11 cellular contexts compared by ENCODE assay signal in genomic region chr9:133122605-133122934, GRCh38. TPM values are rescaled to one million over a fixed set of nuclear protein-coding genes. Genes with fewer than 3 reads are reported as not detected.
A peak's percentile ranks its signal among the peaks of the same experiment; 100 is the strongest.
DNase-seq lines count a peak whose midpoint lies in the region; ATAC-seq, FAIRE-seq and TF ChIP-seq lines count a peak whose summit lies in the region.
"Had no signal": no experiment of that assay in that cellular context is flagged by ENCODE, and none has a peak within 500 bp of the region (broad histone marks: within the 10 kb centered on the region; RNA-seq: fewer than 3 reads in every experiment).

No MANE protein-coding gene starts in this region.

- DNase-seq in Karpas-422 (no peak), small intestine (no peak), kidney tubule cell (ENCODE audit: low spot score) (no peak), iPS-NIHi11 (ENCODE audit: low spot score) (no peak)
- DNase-seq: NCI-H146, T-helper 9 cell had no signal

- no peak for TF ChIP-seq CTCF in liver (IDR thresholded peaks at IDR 0.05; ENCODE audit: low read depth, low read length, missing input control)

- H3K9me3 ChIP-seq in Karpas-422 (ENCODE audit: low read length) = no peaks in the 10 kb centered on the region
- H3K9me3 ChIP-seq in liver (ENCODE audit: control insufficient read depth in 4 of 4, low read length in 3 of 4) = no peaks in the 10 kb centered on the region
- no peaks in the 10 kb centered on the region for H3K9me3 ChIP-seq in small intestine (ENCODE audit: control insufficient read depth, low read depth)
- H3K9me3 ChIP-seq: mucosa of descending colon had no signal

- H2AFZ ChIP-seq in Karpas-422 (ENCODE audit: low read length) = no peak overlapping the region

- H3K4me3 Mint-ChIP-seq in activated T-helper 17 cell treated with anti-CD3 and anti-CD28 coated beads, Interleukin-2, amount 50 U/mL, for 72 hours = peak overlapping the region; percentile 76

- no peak for ATAC-seq in activated T-helper 17 cell treated with anti-CD3 and anti-CD28 coated beads, Interleukin-2, amount 50 U/mL, for 72 hours (replicated peaks)
- ATAC-seq in GM21423 (IDR thresholded peaks at IDR 0.05; ENCODE audit: unreplicated experiment) = no peak
- ATAC-seq in GM21619 (IDR thresholded peaks at IDR 0.05; ENCODE audit: unreplicated experiment) = no peak

- peaks cover 66% of the 10 kb centered on the region for H4K20me1 ChIP-seq in Karpas-422 (ENCODE audit: insufficient read depth, low read depth, low read length)

- FAIRE-seq in small intestine (lab: Jason Lieb, UNC) = no peak

- H3K9me3 Mint-ChIP-seq in activated T-helper 17 cell treated with anti-CD3 and anti-CD28 coated beads, Interleukin-2, amount 50 U/mL, for 72 hours = no peaks in the 10 kb centered on the region

- peak overlapping the region; percentile 91 for H3K27ac Mint-ChIP-seq in activated T-helper 17 cell treated with anti-CD3 and anti-CD28 coated beads, Interleukin-2, amount 50 U/mL, for 72 hours

- H3K4me1 Mint-ChIP-seq in activated T-helper 17 cell treated with anti-CD3 and anti-CD28 coated beads, Interleukin-2, amount 50 U/mL, for 72 hours = peaks cover 31% of the 10 kb centered on the region

- peak overlapping the region; percentile 72 for H3K4me2 ChIP-seq in Karpas-422 (ENCODE audit: low read depth, low read length, poor library complexity, severe bottlenecking)

- no peaks in the 10 kb centered on the region for H3K9me2 ChIP-seq in Karpas-422 (replicated peaks; ENCODE audit: insufficient read depth, low read length)

- peaks cover 73% of the 10 kb centered on the region for H3K4me1 ChIP-seq in Karpas-422 (ENCODE audit: low read length)
- H3K4me1 ChIP-seq in liver (ENCODE audit: control insufficient read depth in 4 of 4, insufficient read depth in 4 of 4, low read length in 3 of 4) = peaks cover 15 to 60% (median 46%) of the 10 kb centered on the region in 4 donors
- peaks cover 15 to 18% of the 10 kb centered on the region in 2 donors for H3K4me1 ChIP-seq in small intestine (ENCODE audit: control insufficient read depth in 2 of 2, insufficient read depth in 1 of 2, low read depth in 1 of 2, low read length in 1 of 2)

- H3K36me3 ChIP-seq in Karpas-422 (ENCODE audit: insufficient read depth, low read length) (no peaks in the 10 kb centered on the region), liver (ENCODE audit: control insufficient read depth in 4 of 4, insufficient read depth in 3 of 4, low read depth in 1 of 4, low read length in 3 of 4) (no peaks in the 10 kb centered on the region), small intestine (ENCODE audit: control insufficient read depth in 2 of 2, insufficient read depth in 2 of 2, low read length in 2 of 2) (no peaks in the 10 kb centered on the region)

- TF ChIP-seq RAD21 in liver (IDR thresholded peaks at IDR 0.05) = no peak

- H3K36me3 Mint-ChIP-seq in activated T-helper 17 cell treated with anti-CD3 and anti-CD28 coated beads, Interleukin-2, amount 50 U/mL, for 72 hours (ENCODE audit: low read depth) = peaks cover 63% of the 10 kb centered on the region

- no peaks in the 10 kb centered on the region for H3K27me3 ChIP-seq in Karpas-422 (ENCODE audit: low read length)
- H3K27me3 ChIP-seq in liver (ENCODE audit: control insufficient read depth in 4 of 4, insufficient read depth in 4 of 4, low read length in 3 of 4) = no peaks in the 10 kb centered on the region
- no peaks in the 10 kb centered on the region for H3K27me3 ChIP-seq in small intestine (ENCODE audit: control insufficient read depth in 2 of 2, insufficient read depth in 2 of 2, low read length in 2 of 2)

- no peaks in the 10 kb centered on the region for H3K27me3 Mint-ChIP-seq in activated T-helper 17 cell treated with anti-CD3 and anti-CD28 coated beads, Interleukin-2, amount 50 U/mL, for 72 hours

- no peak overlapping the region for H3K9ac ChIP-seq in Karpas-422 (ENCODE audit: low read length)
- H3K9ac ChIP-seq in liver (ENCODE audit: low read depth in 1 of 2, low read length in 2 of 2) = no peak overlapping the region

- peaks cover 66% of the 10 kb centered on the region for H3K79me2 ChIP-seq in Karpas-422 (ENCODE audit: low read length)

- H3K4me3 ChIP-seq in Karpas-422 (ENCODE audit: low read length) = no peak overlapping the region
- H3K4me3 ChIP-seq in liver (ENCODE audit: low read depth in 1 of 3, low read length in 3 of 3) = no peak overlapping the region
- H3K4me3 ChIP-seq in small intestine (ENCODE audit: low read depth in 1 of 2, low read length in 2 of 2) = no peak overlapping the region
- H3K4me3 ChIP-seq: mucosa of descending colon had no signal

- H3K27ac ChIP-seq in Karpas-422 (ENCODE audit: low read length) = peak overlapping the region; percentile 66; the same call in 1 of the 2 replicates
- H3K27ac ChIP-seq in liver (ENCODE audit: low read depth in 1 of 2, low read length in 2 of 2) = peak overlapping the region; percentile 62 to 94
- H3K27ac ChIP-seq in small intestine (ENCODE audit: low read depth in 1 of 2, low read length in 1 of 2) = peak overlapping the region; percentile 90 to 94

- WGBS in liver = 77% methylated on average over 4 of the region's 4 CpGs
- 50 to 61% (median 60%) methylated on average over 4 of the region's 4 CpGs for WGBS in small intestine, 3 donors

TF ChIP-seq in liver, 16 proteins besides CTCF, POLR2A, EP300 and RAD21:
- TF ChIP-seq REST (IDR thresholded peaks at IDR 0.05) (no peak), JUND (IDR thresholded peaks at IDR 0.05) (no peak), GABPA (IDR thresholded peaks at IDR 0.05 in 1 of 2, conservative IDR thresholded peaks at IDR 0.05 in 1 of 2) (no peak), ZBTB33 (IDR thresholded peaks at IDR 0.05) (no peak), MAX (IDR thresholded peaks at IDR 0.05) (no peak), SP1 (IDR thresholded peaks at IDR 0.05) (no peak), NR2F2 (IDR thresholded peaks at IDR 0.05) (no peak), FOXA1 (IDR thresholded peaks at IDR 0.05) (no peak), HNF4A (conservative IDR thresholded peaks at IDR 0.05) (no peak), ATF3 (IDR thresholded peaks at IDR 0.05) (no peak), YY1 (IDR thresholded peaks at IDR 0.05) (no peak), RXRA (IDR thresholded peaks at IDR 0.05) (no peak), FOXA2 (IDR thresholded peaks at IDR 0.05) (no peak), TAF1 (conservative IDR thresholded peaks at IDR 0.05) (no peak)

RNA-seq across cellular contexts. Expression of gene RALGDS, which starts 1.5 kb away (rescaled TPM):
- 69.2 and 99.2 TPM in 2 replicates for total RNA-seq in Karpas-422 (2014; rRNA removed; shearing (Covaris generic); ENCODE audit: low replicate concordance)
- 100 to 1,000 TPM; 101 to 156 TPM for total RNA-seq in activated T-helper 17 cell treated with anti-CD3 and anti-CD28 coated beads, Interleukin-2, amount 50 U/mL, for 72 hours
- 10 to 100 TPM in 1 of 2 donors, 1 to 10 TPM in 1; 9.5 to 19.0 TPM for total RNA-seq in liver
- polyA plus RNA-seq in liver = 1 to 10 TPM; 1.3 to 5.0 TPM
- 10 to 100 TPM; 33.0 to 49.0 (median 36.4) TPM for polyA plus RNA-seq in small intestine

RNA-seq across cellular contexts. Expression of gene GBGT1, which starts 41.1 kb away (rescaled TPM):
- 5.2 TPM in 2 replicates for total RNA-seq in Karpas-422 (2014; rRNA removed; shearing (Covaris generic); ENCODE audit: low replicate concordance)
- 1 to 10 TPM; 2.8 to 7.2 TPM for total RNA-seq in activated T-helper 17 cell treated with anti-CD3 and anti-CD28 coated beads, Interleukin-2, amount 50 U/mL, for 72 hours
- total RNA-seq in liver = 10 to 100 TPM in 1 of 2 donors, 1 to 10 TPM in 1; 3.4 to 25.7 TPM
- polyA plus RNA-seq in liver (1 to 10 TPM in 1 of 2 donors, under 1 TPM in 1; 0.33 to 1.2 TPM), small intestine (1 to 10 TPM in 2 of 3 donors, under 1 TPM in 1; 0.45 to 7.6 (median 6.2) TPM)
